8 cellular contexts compared by ENCODE assay signal in genomic region chr3:197793246-197793645, GRCh38. TPM values are rescaled to one million over a fixed set of nuclear protein-coding genes. Genes with fewer than 3 reads are reported as not detected.
DNase-seq lines count a peak whose midpoint lies in the region; ATAC-seq and TF ChIP-seq lines count a peak whose summit lies in the region.
"Had no signal": no experiment of that assay in that cellular context is flagged by ENCODE, and none has a peak within 500 bp of the region (broad histone marks: within the 10 kb centered on the region; RNA-seq: fewer than 3 reads in every experiment).

No MANE protein-coding gene starts in this region.

- H2AFZ ChIP-seq in Loucy (ENCODE audit: low read length), result no peak overlapping the region

- H3K4me1 Mint-ChIP-seq in brain (peaks cover 52% of the 10 kb centered on the region), progenitor cell of endocrine pancreas (ENCODE audit: low read depth) (peaks cover 12% of the 10 kb centered on the region)

- peak; percentile 62 for DNase-seq in GM13977 (ENCODE audit: low spot score)
- no peak for DNase-seq in progenitor cell of endocrine pancreas (ENCODE audit: low spot score, unreplicated experiment)
- no peak for DNase-seq in stimulated activated CD4-positive, alpha-beta T cell treated with anti-CD3 and anti-CD28 coated beads, Interleukin-2, amount 100 ng/mL, for 48 hours
- DNase-seq: activated gamma-delta T cell had no signal

- H3K27me3 ChIP-seq in Loucy (ENCODE audit: insufficient read depth, low read length, poor library complexity, severe bottlenecking), result no peaks in the 10 kb centered on the region

- peaks cover 12% of the 10 kb centered on the region for H4K20me1 ChIP-seq in Loucy (ENCODE audit: insufficient read depth, low read length, poor library complexity, severe bottlenecking)

- peaks cover 66% of the 10 kb centered on the region for H3K79me2 ChIP-seq in Loucy (ENCODE audit: insufficient read depth, low read length)

- H3K9me3 Mint-ChIP-seq in brain (peaks cover 0 to 3% (median 0%) of the 10 kb centered on the region in 5 experiments), progenitor cell of endocrine pancreas (ENCODE audit: low read depth) (no peaks in the 10 kb centered on the region)

- peak overlapping the region; percentile 47 to 92 (median 49) for H3K27ac Mint-ChIP-seq in brain
- H3K27ac Mint-ChIP-seq in progenitor cell of endocrine pancreas, result no peak overlapping the region

- H3K4me3 ChIP-seq in Loucy (ENCODE audit: low read length, poor library complexity, severe bottlenecking), result peak overlapping the region; percentile 65

- no peaks in the 10 kb centered on the region for H3K36me3 ChIP-seq in Loucy (ENCODE audit: insufficient read depth, low read length)

- no peaks in the 10 kb centered on the region for H3K36me3 Mint-ChIP-seq in brain
- H3K36me3 Mint-ChIP-seq in progenitor cell of endocrine pancreas (ENCODE audit: insufficient read depth), result peaks cover 1% of the 10 kb centered on the region

- TF ChIP-seq CTCF in GM13977 (IDR thresholded peaks at IDR 0.05; ENCODE audit: extremely low read depth, insufficient read depth, missing control alignments) (no peak), Loucy (conservative IDR thresholded peaks at IDR 0.05; ENCODE audit: low read length) (no peak), brain (conservative IDR thresholded peaks at IDR 0.05) (no peak), progenitor cell of endocrine pancreas (IDR thresholded peaks at IDR 0.05; ENCODE audit: unreplicated experiment) (no peak)

- peak overlapping the region; percentile 72 for H3K4me2 ChIP-seq in Loucy (ENCODE audit: low read depth, low read length, poor library complexity, severe bottlenecking)

- no peak for ATAC-seq in GM19397 (IDR thresholded peaks at IDR 0.05; ENCODE audit: unreplicated experiment)
- ATAC-seq in GM18520 (IDR thresholded peaks at IDR 0.05; ENCODE audit: unreplicated experiment), result no peak

- H3K9ac ChIP-seq in Loucy (ENCODE audit: low read depth, low read length, poor library complexity, severe bottlenecking), result peak overlapping the region; percentile 25

- peaks cover 39% of the 10 kb centered on the region for H3K4me1 ChIP-seq in Loucy (ENCODE audit: insufficient read depth, low read length, poor library complexity, severe bottlenecking)

- no peaks in the 10 kb centered on the region for H3K9me2 ChIP-seq in Loucy (replicated peaks; ENCODE audit: low read depth, low read length)

- H3K27me3 Mint-ChIP-seq in brain, result peaks cover 9% of the 10 kb centered on the region
- H3K27me3 Mint-ChIP-seq in progenitor cell of endocrine pancreas, result no peaks in the 10 kb centered on the region

- H3K4me3 Mint-ChIP-seq in brain (peak overlapping the region; percentile 79 to 98 (median 82)), progenitor cell of endocrine pancreas (ENCODE audit: low read depth) (peak overlapping the region; percentile 38)

- no peaks in the 10 kb centered on the region for H3K9me3 ChIP-seq in Loucy (ENCODE audit: insufficient read depth, low read depth, low read length)

- H3F3A ChIP-seq in Loucy (ENCODE audit: low read depth), result no peaks in the 10 kb centered on the region

- in situ Hi-C loops in GM13977 (cut with MboI; ENCODE audit: low pct_unique_long_range_greater_than_20kb, low sequenced_read_pairs, unreplicated experiment), result no loop called here

RNA-seq across cellular contexts. Expression of gene LRCH3, which starts 2.2 kb away (rescaled TPM):
- polyA plus RNA-seq in brain (ENCODE audit: insufficient read depth, low read depth, low replicate concordance), result 25.0 TPM
- total RNA-seq in progenitor cell of endocrine pancreas, result 73.3 and 84.3 TPM in 2 replicates

RNA-seq across cellular contexts. Expression of gene FYTTD1, which starts 43.6 kb away (rescaled TPM):
- 47.1 TPM for polyA plus RNA-seq in brain (ENCODE audit: insufficient read depth, low read depth, low replicate concordance)
- total RNA-seq in progenitor cell of endocrine pancreas, result 42.3 and 50.8 TPM in 2 replicates

RNA-seq across cellular contexts. Expression of gene RUBCN, which starts 56.5 kb away (rescaled TPM):
- polyA plus RNA-seq in brain (ENCODE audit: insufficient read depth, low read depth, low replicate concordance), result 20.8 TPM
- 29.0 and 30.4 TPM in 2 replicates for total RNA-seq in progenitor cell of endocrine pancreas
